14 cellular contexts compared by ENCODE assay signal in genomic region chr11:94449437-94449836, GRCh38. TPM values are rescaled to one million over a fixed set of nuclear protein-coding genes. Genes with fewer than 3 reads are reported as not detected.
DNase-seq lines count a peak whose midpoint lies in the region; ATAC-seq and TF ChIP-seq lines count a peak whose summit lies in the region.
"Had no signal": no experiment of that assay in that cellular context is flagged by ENCODE, and none has a peak within 500 bp of the region (broad histone marks: within the 10 kb centered on the region; RNA-seq: fewer than 3 reads in every experiment).

No MANE protein-coding gene starts in this region.

- no peaks in the 10 kb centered on the region for H3K4me1 ChIP-seq in neural progenitor cell

- H3K27ac Mint-ChIP-seq in natural killer cell (no peak overlapping the region), neural progenitor cell (no peak overlapping the region)
- H3K27ac Mint-ChIP-seq: activated CD4-positive, alpha-beta memory T cell treated with anti-CD3 and anti-CD28 coated beads, Interleukin-2, amount 10 ng/mL, durations not matched to agents 7 days and 5 days; activated naive CD8-positive, alpha-beta T cell treated with anti-CD3 and anti-CD28 coated beads, Interleukin-2, amount 50 U/mL, for 24 hours; CD4-positive, CD25-positive, alpha-beta regulatory T cell; mesothelial cell of epicardium had no signal

- H3K27ac ChIP-seq in neural progenitor cell, result no peak overlapping the region

- H3K4me1 Mint-ChIP-seq in natural killer cell, result peaks cover 6 to 12% of the 10 kb centered on the region in 2 donors
- H3K4me1 Mint-ChIP-seq in neural progenitor cell, result no peaks in the 10 kb centered on the region
- H3K4me1 Mint-ChIP-seq: activated CD4-positive, alpha-beta memory T cell treated with anti-CD3 and anti-CD28 coated beads, Interleukin-2, amount 10 ng/mL, durations not matched to agents 7 days and 5 days; activated naive CD8-positive, alpha-beta T cell treated with anti-CD3 and anti-CD28 coated beads, Interleukin-2, amount 50 U/mL, for 24 hours; CD4-positive, CD25-positive, alpha-beta regulatory T cell; mesothelial cell of epicardium had no signal

- no peak overlapping the region for H3K4me2 ChIP-seq in neural progenitor cell

- intact Hi-C loops in natural killer cell (cut with micrococcal nuclease), result no loop called here

- no peak overlapping the region for H2AFZ ChIP-seq in neural progenitor cell (replicated peaks)

- TF ChIP-seq CTCF in natural killer cell (IDR thresholded peaks at IDR 0.05) (no peak), neural progenitor cell (IDR thresholded peaks at IDR 0.05) (no peak)

- H3F3A ChIP-seq in neural progenitor cell (ENCODE audit: low read depth), result no peaks in the 10 kb centered on the region

- no peaks in the 10 kb centered on the region for H4K20me1 ChIP-seq in neural progenitor cell (ENCODE audit: low read depth)

- H3K4me3 ChIP-seq in neural progenitor cell, result no peak overlapping the region
- H3K4me3 ChIP-seq: MG63 had no signal

- peaks cover 5% of the 10 kb centered on the region for H3K36me3 ChIP-seq in neural progenitor cell

- no peaks in the 10 kb centered on the region for H3K9me3 Mint-ChIP-seq in natural killer cell
- H3K9me3 Mint-ChIP-seq in neural progenitor cell, result no peaks in the 10 kb centered on the region
- H3K9me3 Mint-ChIP-seq: activated CD4-positive, alpha-beta memory T cell treated with anti-CD3 and anti-CD28 coated beads, Interleukin-2, amount 10 ng/mL, durations not matched to agents 7 days and 5 days; activated naive CD8-positive, alpha-beta T cell treated with anti-CD3 and anti-CD28 coated beads, Interleukin-2, amount 50 U/mL, for 24 hours had no signal

- H3K9me3 ChIP-seq in neural progenitor cell (ENCODE audit: low read depth), result no peaks in the 10 kb centered on the region
- H3K9me3 ChIP-seq: MG63 had no signal

- H3K27me3 Mint-ChIP-seq in natural killer cell (ENCODE audit: low read depth in 2 of 2) (no peaks in the 10 kb centered on the region), neural progenitor cell (ENCODE audit: insufficient read depth, low read depth) (no peaks in the 10 kb centered on the region)
- H3K27me3 Mint-ChIP-seq: activated CD4-positive, alpha-beta memory T cell treated with anti-CD3 and anti-CD28 coated beads, Interleukin-2, amount 10 ng/mL, durations not matched to agents 7 days and 5 days; activated naive CD8-positive, alpha-beta T cell treated with anti-CD3 and anti-CD28 coated beads, Interleukin-2, amount 50 U/mL, for 24 hours; CD4-positive, CD25-positive, alpha-beta regulatory T cell had no signal

- H3K36me3 Mint-ChIP-seq in natural killer cell, result peaks cover 8% of the 10 kb centered on the region
- H3K36me3 Mint-ChIP-seq in neural progenitor cell, result peaks cover 5% of the 10 kb centered on the region

- peak; percentile 7 for DNase-seq in A172 (ENCODE audit: low spot score)
- DNase-seq in GM04504 (ENCODE audit: low read depth), result peak; percentile 53
- DNase-seq in RPMI7951 (ENCODE audit: low read depth), result peak; percentile 24
- DNase-seq in fibroblast of the conjunctiva (ENCODE audit: low read depth), result peak; percentile 21
- DNase-seq in SKM-1 treated with dmso at 0.1 percent for 144 hours (lab: John Stamatoyannopoulos, UW; ENCODE audit: unreplicated experiment), result no peak
- DNase-seq in natural killer cell, result no peak
- no peak for DNase-seq in neural progenitor cell (ENCODE audit: low spot score)
- DNase-seq: activated CD4-positive, alpha-beta memory T cell treated with anti-CD3 and anti-CD28 coated beads, Interleukin-2, amount 10 ng/mL, durations not matched to agents 7 days and 5 days; activated naive CD8-positive, alpha-beta T cell treated with anti-CD3 and anti-CD28 coated beads, Interleukin-2, amount 50 U/mL, for 24 hours; CD4-positive, CD25-positive, alpha-beta regulatory T cell; MG63 had no signal

- ATAC-seq in GM19463 (IDR thresholded peaks at IDR 0.05; ENCODE audit: unreplicated experiment), result no peak
- ATAC-seq in natural killer cell, result no peak
- ATAC-seq: activated naive CD8-positive, alpha-beta T cell treated with anti-CD3 and anti-CD28 coated beads, Interleukin-2, amount 50 U/mL, for 24 hours had no signal

- H3K27me3 ChIP-seq in neural progenitor cell, result no peaks in the 10 kb centered on the region
- H3K27me3 ChIP-seq: MG63 had no signal

- H3K79me2 ChIP-seq in neural progenitor cell (ENCODE audit: low read depth), result no peaks in the 10 kb centered on the region

- H3K4me3 Mint-ChIP-seq in natural killer cell (no peak overlapping the region), neural progenitor cell (no peak overlapping the region)
- H3K4me3 Mint-ChIP-seq: activated CD4-positive, alpha-beta memory T cell treated with anti-CD3 and anti-CD28 coated beads, Interleukin-2, amount 10 ng/mL, durations not matched to agents 7 days and 5 days; activated naive CD8-positive, alpha-beta T cell treated with anti-CD3 and anti-CD28 coated beads, Interleukin-2, amount 50 U/mL, for 24 hours; CD4-positive, CD25-positive, alpha-beta regulatory T cell; mesothelial cell of epicardium had no signal

- no peak overlapping the region for H3K9ac ChIP-seq in neural progenitor cell

RNA-seq across cellular contexts. Expression of gene MRE11, which starts 44.2 kb away (rescaled TPM):
- 12.6 and 27.0 TPM in 2 replicates for total RNA-seq in A172 (2014; rRNA removed; shearing (Covaris generic))
- total RNA-seq in RPMI7951 (2014; rRNA removed; shearing (Covaris generic)), result 27.0 and 30.3 TPM in 2 replicates
- total RNA-seq in natural killer cell (10 to 100 TPM; 42.1 to 45.2 (median 43.8) TPM), neural progenitor cell (ENCODE audit: low replicate concordance) (31.8 and 48.9 TPM in 2 replicates)

RNA-seq across cellular contexts. Expression of gene ANKRD49, which starts 44.3 kb away (rescaled TPM):
- 13.2 and 22.7 TPM in 2 replicates for total RNA-seq in A172 (2014; rRNA removed; shearing (Covaris generic))
- 18.1 and 24.2 TPM in 2 replicates for total RNA-seq in RPMI7951 (2014; rRNA removed; shearing (Covaris generic))
- 10 to 100 TPM; 47.7 to 55.6 (median 52.6) TPM for total RNA-seq in natural killer cell
- total RNA-seq in neural progenitor cell (ENCODE audit: low replicate concordance), result 14.4 and 18.9 TPM in 2 replicates

RNA-seq across cellular contexts. Expression of gene GPR83, which starts 48.2 kb away (rescaled TPM):
- not detected in 2 replicates for total RNA-seq in A172 (2014; rRNA removed; shearing (Covaris generic))
- total RNA-seq in RPMI7951 (2014; rRNA removed; shearing (Covaris generic)), result not detected in 2 replicates
- total RNA-seq in natural killer cell (under 1 TPM; 0.26 to 0.55 (median 0.32) TPM), neural progenitor cell (ENCODE audit: low replicate concordance) (0.03 TPM in 1 of 2 replicates, not detected in the other)
- total RNA-seq: SK-MEL-5 had no signal

Comparison
In these comparisons a context has a peak if more than half of its experiments do, and no peak if none do; other contexts are left out.
1. DNase-seq: peak in A172 (single experiment), GM04504 (single experiment), RPMI7951 (single experiment) and fibroblast of the conjunctiva (single experiment); none in SKM-1 treated with dmso at 0.1 percent for 144 hours (single experiment), natural killer cell (single experiment) and neural progenitor cell (single experiment).